ENCODE assay signal across 1 cellular context in the genomic region with DNA sequence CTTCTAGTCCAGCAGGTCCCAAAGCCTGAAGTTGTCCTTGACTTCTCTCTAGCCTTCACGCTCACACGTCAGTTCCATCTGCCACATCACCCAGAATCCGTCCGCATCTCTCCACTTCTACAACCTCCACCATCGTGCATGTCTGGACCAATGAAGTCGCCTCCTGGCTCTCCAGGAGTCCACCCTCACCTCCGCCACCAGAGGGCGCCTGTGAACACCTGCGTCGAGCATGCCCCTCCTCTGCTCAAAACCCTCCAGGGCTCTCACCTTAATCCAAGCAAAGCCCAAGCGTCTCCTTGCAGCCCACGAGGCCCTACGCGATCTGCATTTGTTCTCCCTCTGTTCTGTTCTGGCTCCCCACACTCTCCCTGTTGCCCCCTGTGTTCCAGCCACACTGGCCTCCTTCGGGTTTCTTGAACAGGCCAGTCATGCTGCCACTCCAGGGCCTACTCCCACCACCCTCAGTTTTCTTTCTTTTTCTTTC.
TF ChIP-seq lines count a peak whose summit lies in the region.

No MANE protein-coding gene starts in this region.

TF ChIP-seq in HepG2, 621 proteins besides CTCF, POLR2A, EP300 and RAD21 (continues in another document):
- 0 out of 2 replicates have a peak, but pooled peaks have one; percentile 22 for TF ChIP-seq ZSCAN29 (CRISPR knock-in tag; conservative IDR thresholded peaks at IDR 0.05)
- TF ChIP-seq REPIN1 (CRISPR knock-in tag; IDR thresholded peaks at IDR 0.05; ENCODE audit: borderline replicate concordance, low read depth) = no peak
- TF ChIP-seq, protein P1, sequence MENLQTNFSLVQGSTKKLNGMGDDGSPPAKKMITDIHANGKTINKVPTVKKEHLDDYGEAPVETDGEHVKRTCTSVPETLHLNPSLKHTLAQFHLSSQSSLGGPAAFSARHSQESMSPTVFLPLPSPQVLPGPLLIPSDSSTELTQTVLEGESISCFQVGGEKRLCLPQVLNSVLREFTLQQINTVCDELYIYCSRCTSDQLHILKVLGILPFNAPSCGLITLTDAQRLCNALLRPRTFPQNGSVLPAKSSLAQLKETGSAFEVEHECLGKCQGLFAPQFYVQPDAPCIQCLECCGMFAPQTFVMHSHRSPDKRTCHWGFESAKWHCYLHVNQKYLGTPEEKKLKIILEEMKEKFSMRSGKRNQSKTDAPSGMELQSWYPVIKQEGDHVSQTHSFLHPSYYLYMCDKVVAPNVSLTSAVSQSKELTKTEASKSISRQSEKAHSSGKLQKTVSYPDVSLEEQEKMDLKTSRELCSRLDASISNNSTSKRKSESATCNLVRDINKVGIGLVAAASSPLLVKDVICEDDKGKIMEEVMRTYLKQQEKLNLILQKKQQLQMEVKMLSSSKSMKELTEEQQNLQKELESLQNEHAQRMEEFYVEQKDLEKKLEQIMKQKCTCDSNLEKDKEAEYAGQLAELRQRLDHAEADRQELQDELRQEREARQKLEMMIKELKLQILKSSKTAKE (CRISPR knock-in tag; IDR thresholded peaks at IDR 0.05; ENCODE audit: borderline replicate concordance) = no peak
- peak; percentile 61; the same call in 1 of the 2 replicates for TF ChIP-seq ZNF263 (CRISPR knock-in tag; IDR thresholded peaks at IDR 0.05)
- no peak for TF ChIP-seq SUZ12 (IDR thresholded peaks at IDR 0.05; ENCODE audit: low read depth, low read length)
- TF ChIP-seq IRF2 (CRISPR knock-in tag; IDR thresholded peaks at IDR 0.05) = no peak
- TF ChIP-seq ZNF879 (CRISPR knock-in tag; IDR thresholded peaks at IDR 0.05) = no peak
- TF ChIP-seq, protein P2, sequence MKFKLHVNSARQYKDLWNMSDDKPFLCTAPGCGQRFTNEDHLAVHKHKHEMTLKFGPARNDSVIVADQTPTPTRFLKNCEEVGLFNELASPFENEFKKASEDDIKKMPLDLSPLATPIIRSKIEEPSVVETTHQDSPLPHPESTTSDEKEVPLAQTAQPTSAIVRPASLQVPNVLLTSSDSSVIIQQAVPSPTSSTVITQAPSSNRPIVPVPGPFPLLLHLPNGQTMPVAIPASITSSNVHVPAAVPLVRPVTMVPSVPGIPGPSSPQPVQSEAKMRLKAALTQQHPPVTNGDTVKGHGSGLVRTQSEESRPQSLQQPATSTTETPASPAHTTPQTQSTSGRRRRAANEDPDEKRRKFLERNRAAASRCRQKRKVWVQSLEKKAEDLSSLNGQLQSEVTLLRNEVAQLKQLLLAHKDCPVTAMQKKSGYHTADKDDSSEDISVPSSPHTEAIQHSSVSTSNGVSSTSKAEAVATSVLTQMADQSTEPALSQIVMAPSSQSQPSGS (CRISPR knock-in tag; IDR thresholded peaks at IDR 0.05) = peak; percentile 11; the same call in 1 of the 2 replicates
- TF ChIP-seq ZMAT3 (CRISPR knock-in tag; conservative IDR thresholded peaks at IDR 0.05) = 0 out of 2 replicates have a peak, but pooled peaks have one; percentile 36
- TF ChIP-seq, protein P3, sequence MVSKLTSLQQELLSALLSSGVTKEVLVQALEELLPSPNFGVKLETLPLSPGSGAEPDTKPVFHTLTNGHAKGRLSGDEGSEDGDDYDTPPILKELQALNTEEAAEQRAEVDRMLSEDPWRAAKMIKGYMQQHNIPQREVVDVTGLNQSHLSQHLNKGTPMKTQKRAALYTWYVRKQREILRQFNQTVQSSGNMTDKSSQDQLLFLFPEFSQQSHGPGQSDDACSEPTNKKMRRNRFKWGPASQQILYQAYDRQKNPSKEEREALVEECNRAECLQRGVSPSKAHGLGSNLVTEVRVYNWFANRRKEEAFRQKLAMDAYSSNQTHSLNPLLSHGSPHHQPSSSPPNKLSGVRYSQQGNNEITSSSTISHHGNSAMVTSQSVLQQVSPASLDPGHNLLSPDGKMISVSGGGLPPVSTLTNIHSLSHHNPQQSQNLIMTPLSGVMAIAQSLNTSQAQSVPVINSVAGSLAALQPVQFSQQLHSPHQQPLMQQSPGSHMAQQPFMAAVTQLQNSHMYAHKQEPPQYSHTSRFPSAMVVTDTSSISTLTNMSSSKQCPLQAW (CRISPR knock-in tag; IDR thresholded peaks at IDR 0.05) = 0 out of 2 replicates have a peak, but pooled peaks have one; percentile 32
- TF ChIP-seq ERF (CRISPR knock-in tag; IDR thresholded peaks at IDR 0.05) = peak; percentile 56; the same call in 1 of the 2 replicates
- TF ChIP-seq, protein P4, sequence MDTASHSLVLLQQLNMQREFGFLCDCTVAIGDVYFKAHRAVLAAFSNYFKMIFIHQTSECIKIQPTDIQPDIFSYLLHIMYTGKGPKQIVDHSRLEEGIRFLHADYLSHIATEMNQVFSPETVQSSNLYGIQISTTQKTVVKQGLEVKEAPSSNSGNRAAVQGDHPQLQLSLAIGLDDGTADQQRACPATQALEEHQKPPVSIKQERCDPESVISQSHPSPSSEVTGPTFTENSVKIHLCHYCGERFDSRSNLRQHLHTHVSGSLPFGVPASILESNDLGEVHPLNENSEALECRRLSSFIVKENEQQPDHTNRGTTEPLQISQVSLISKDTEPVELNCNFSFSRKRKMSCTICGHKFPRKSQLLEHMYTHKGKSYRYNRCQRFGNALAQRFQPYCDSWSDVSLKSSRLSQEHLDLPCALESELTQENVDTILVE (CRISPR knock-in tag; IDR thresholded peaks at IDR 0.05) = no peak
- TF ChIP-seq MED1 (CRISPR knock-in tag; IDR thresholded peaks at IDR 0.05) = 0 out of 2 replicates have a peak, but pooled peaks have one; percentile 9
- TF ChIP-seq, protein P5, sequence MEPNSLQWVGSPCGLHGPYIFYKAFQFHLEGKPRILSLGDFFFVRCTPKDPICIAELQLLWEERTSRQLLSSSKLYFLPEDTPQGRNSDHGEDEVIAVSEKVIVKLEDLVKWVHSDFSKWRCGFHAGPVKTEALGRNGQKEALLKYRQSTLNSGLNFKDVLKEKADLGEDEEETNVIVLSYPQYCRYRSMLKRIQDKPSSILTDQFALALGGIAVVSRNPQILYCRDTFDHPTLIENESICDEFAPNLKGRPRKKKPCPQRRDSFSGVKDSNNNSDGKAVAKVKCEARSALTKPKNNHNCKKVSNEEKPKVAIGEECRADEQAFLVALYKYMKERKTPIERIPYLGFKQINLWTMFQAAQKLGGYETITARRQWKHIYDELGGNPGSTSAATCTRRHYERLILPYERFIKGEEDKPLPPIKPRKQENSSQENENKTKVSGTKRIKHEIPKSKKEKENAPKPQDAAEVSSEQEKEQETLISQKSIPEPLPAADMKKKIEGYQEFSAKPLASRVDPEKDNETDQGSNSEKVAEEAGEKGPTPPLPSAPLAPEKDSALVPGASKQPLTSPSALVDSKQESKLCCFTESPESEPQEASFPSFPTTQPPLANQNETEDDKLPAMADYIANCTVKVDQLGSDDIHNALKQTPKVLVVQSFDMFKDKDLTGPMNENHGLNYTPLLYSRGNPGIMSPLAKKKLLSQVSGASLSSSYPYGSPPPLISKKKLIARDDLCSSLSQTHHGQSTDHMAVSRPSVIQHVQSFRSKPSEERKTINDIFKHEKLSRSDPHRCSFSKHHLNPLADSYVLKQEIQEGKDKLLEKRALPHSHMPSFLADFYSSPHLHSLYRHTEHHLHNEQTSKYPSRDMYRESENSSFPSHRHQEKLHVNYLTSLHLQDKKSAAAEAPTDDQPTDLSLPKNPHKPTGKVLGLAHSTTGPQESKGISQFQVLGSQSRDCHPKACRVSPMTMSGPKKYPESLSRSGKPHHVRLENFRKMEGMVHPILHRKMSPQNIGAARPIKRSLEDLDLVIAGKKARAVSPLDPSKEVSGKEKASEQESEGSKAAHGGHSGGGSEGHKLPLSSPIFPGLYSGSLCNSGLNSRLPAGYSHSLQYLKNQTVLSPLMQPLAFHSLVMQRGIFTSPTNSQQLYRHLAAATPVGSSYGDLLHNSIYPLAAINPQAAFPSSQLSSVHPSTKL (CRISPR knock-in tag; IDR thresholded peaks at IDR 0.05) = peak; percentile 32; the same call in 1 of the 2 replicates
- no peak for TF ChIP-seq HDAC6 (IDR thresholded peaks at IDR 0.05; ENCODE audit: low read depth, low read length)
- no peak for TF ChIP-seq RELA (CRISPR knock-in tag; IDR thresholded peaks at IDR 0.05)
- peak; percentile 60; the same call in 1 of the 2 replicates for TF ChIP-seq FOSL2 (CRISPR knock-in tag; IDR thresholded peaks at IDR 0.05)
- TF ChIP-seq, protein P6, sequence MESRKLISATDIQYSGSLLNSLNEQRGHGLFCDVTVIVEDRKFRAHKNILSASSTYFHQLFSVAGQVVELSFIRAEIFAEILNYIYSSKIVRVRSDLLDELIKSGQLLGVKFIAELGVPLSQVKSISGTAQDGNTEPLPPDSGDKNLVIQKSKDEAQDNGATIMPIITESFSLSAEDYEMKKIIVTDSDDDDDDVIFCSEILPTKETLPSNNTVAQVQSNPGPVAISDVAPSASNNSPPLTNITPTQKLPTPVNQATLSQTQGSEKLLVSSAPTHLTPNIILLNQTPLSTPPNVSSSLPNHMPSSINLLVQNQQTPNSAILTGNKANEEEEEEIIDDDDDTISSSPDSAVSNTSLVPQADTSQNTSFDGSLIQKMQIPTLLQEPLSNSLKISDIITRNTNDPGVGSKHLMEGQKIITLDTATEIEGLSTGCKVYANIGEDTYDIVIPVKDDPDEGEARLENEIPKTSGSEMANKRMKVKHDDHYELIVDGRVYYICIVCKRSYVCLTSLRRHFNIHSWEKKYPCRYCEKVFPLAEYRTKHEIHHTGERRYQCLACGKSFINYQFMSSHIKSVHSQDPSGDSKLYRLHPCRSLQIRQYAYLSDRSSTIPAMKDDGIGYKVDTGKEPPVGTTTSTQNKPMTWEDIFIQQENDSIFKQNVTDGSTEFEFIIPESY (CRISPR knock-in tag; IDR thresholded peaks at IDR 0.05) = peak; percentile 72
- TF ChIP-seq FOXO1 (CRISPR knock-in tag; IDR thresholded peaks at IDR 0.05) = 0 out of 2 replicates have a peak, but pooled peaks have one; percentile 45
- TF ChIP-seq, protein P7, sequence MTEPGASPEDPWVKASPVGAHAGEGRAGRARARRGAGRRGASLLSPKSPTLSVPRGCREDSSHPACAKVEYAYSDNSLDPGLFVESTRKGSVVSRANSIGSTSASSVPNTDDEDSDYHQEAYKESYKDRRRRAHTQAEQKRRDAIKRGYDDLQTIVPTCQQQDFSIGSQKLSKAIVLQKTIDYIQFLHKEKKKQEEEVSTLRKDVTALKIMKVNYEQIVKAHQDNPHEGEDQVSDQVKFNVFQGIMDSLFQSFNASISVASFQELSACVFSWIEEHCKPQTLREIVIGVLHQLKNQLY (CRISPR knock-in tag; IDR thresholded peaks at IDR 0.05) = peak; percentile 26; the same call in 1 of the 2 replicates
- TF ChIP-seq FOXA3 (CRISPR knock-in tag; IDR thresholded peaks at IDR 0.05) = 0 out of 2 replicates have a peak, but pooled peaks have one; percentile 19
- TF ChIP-seq FOXJ3 (CRISPR knock-in tag; IDR thresholded peaks at IDR 0.05; ENCODE audit: borderline replicate concordance) = no peak
- peak; percentile 79; the same call in 1 of the 2 replicates for TF ChIP-seq PITX1 (CRISPR knock-in tag; IDR thresholded peaks at IDR 0.05)
- TF ChIP-seq ZNF180 (CRISPR knock-in tag; IDR thresholded peaks at IDR 0.05; ENCODE audit: borderline replicate concordance, low read depth) = no peak
- TF ChIP-seq GABPB1 (CRISPR knock-in tag; IDR thresholded peaks at IDR 0.05) = no peak
- peak; percentile 91 for TF ChIP-seq ZSCAN22 (CRISPR knock-in tag; IDR thresholded peaks at IDR 0.05)
- TF ChIP-seq MIXL1 (CRISPR knock-in tag; IDR thresholded peaks at IDR 0.05) = no peak
- peak; percentile 33; the same call in 1 of the 2 replicates for TF ChIP-seq HDAC1 (CRISPR knock-in tag; IDR thresholded peaks at IDR 0.05)
- TF ChIP-seq, protein P8, sequence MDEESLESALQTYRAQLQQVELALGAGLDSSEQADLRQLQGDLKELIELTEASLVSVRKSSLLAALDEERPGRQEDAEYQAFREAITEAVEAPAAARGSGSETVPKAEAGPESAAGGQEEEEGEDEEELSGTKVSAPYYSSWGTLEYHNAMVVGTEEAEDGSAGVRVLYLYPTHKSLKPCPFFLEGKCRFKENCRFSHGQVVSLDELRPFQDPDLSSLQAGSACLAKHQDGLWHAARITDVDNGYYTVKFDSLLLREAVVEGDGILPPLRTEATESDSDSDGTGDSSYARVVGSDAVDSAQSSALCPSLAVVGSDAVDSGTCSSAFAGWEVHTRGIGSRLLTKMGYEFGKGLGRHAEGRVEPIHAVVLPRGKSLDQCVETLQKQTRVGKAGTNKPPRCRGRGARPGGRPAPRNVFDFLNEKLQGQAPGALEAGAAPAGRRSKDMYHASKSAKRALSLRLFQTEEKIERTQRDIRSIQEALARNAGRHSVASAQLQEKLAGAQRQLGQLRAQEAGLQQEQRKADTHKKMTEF (CRISPR knock-in tag; IDR thresholded peaks at IDR 0.05) = peak; percentile 47; the same call in 1 of the 2 replicates
- TF ChIP-seq RARA (CRISPR knock-in tag; IDR thresholded peaks at IDR 0.05) = 0 out of 2 replicates have a peak, but pooled peaks have one; percentile 12
- no peak for TF ChIP-seq ZNF10 (CRISPR knock-in tag; IDR thresholded peaks at IDR 0.05; ENCODE audit: borderline replicate concordance, low read depth)
- 0 out of 2 replicates have a peak, but pooled peaks have one; percentile 21 for TF ChIP-seq ELF3 (CRISPR knock-in tag; IDR thresholded peaks at IDR 0.05)
- peak; percentile 37; the same call in 1 of the 2 replicates for TF ChIP-seq SP5 (CRISPR knock-in tag; IDR thresholded peaks at IDR 0.05; ENCODE audit: borderline replicate concordance, low read depth)
